12 cellular contexts compared by ENCODE assay signal in genomic region chr6:40588070-40588384, GRCh38. TPM values are rescaled to one million over a fixed set of nuclear protein-coding genes. Genes with fewer than 3 reads are reported as not detected.
DNase-seq lines count a peak whose midpoint lies in the region; ATAC-seq, FAIRE-seq and TF ChIP-seq lines count a peak whose summit lies in the region.
"Had no signal": no experiment of that assay in that cellular context is flagged by ENCODE, and none has a peak within 500 bp of the region (broad histone marks: within the 10 kb centered on the region; RNA-seq: fewer than 3 reads in every experiment).

No MANE protein-coding gene starts in this region.

- H3K9me2 ChIP-seq in GM23338 (ENCODE audit: insufficient read depth), result 0 out of 2 replicates have a peak, but pooled peaks cover 3% of the 10 kb centered on the region

- H2AFZ ChIP-seq in GM23338 (0 out of 2 replicates have a peak overlapping the region, but pooled peaks have one; percentile 84), keratinocyte (ENCODE audit: control insufficient read depth, low read length) (no peak overlapping the region)

- no peaks in the 10 kb centered on the region for H3K9me3 Mint-ChIP-seq in GM23338
- H3K9me3 Mint-ChIP-seq: activated T-helper 2 cell treated with anti-CD3 and anti-CD28 coated beads, Interferon-gamma antibody, Interleukin-2, Interleukin-4, amounts not matched to agents 10 μg/mL and 5 μg/mL and 100 μg/mL, durations not matched to agents 14 hours and 24 hours and 36 hours had no signal

- H3K4me3 Mint-ChIP-seq in GM23338, result peak overlapping the region; percentile 35; the same call in 2 of the 3 replicates

- H3K4me1 Mint-ChIP-seq in GM23338, result peaks cover 41% of the 10 kb centered on the region

- H3K27ac ChIP-seq in GM23338 (ENCODE audit: low read depth), result no peak overlapping the region
- H3K27ac ChIP-seq in SK-N-MC, result no peak overlapping the region
- no peak overlapping the region for H3K27ac ChIP-seq in keratinocyte (ENCODE audit: control insufficient read depth, insufficient read depth, low read length)
- H3K27ac ChIP-seq: HL-60, neutrophil had no signal

- no peaks in the 10 kb centered on the region for H3F3A ChIP-seq in GM23338 (replicated peaks; ENCODE audit: low read depth)

- TF ChIP-seq CTCF in GM23338 (conservative IDR thresholded peaks at IDR 0.05; ENCODE audit: low read depth in 2 of 2) (no peak), keratinocyte (optimal IDR thresholded peaks at IDR 0.05 in 1 of 3, IDR thresholded peaks at IDR 0.05 in 1 of 3, conservative IDR thresholded peaks at IDR 0.05 in 1 of 3; ENCODE audit: extremely low read depth in 1 of 3, insufficient read depth in 2 of 3, low read length in 3 of 3) (peak in 1 of 3 experiments; percentile 23)

- H3K36me3 ChIP-seq in GM23338 (ENCODE audit: insufficient read depth), result no peaks in the 10 kb centered on the region
- H3K36me3 ChIP-seq in SK-N-MC (ENCODE audit: insufficient read depth, low read length), result no peaks in the 10 kb centered on the region
- H3K36me3 ChIP-seq in keratinocyte (ENCODE audit: control insufficient read depth in 2 of 2, extremely low read depth in 1 of 2, insufficient read depth in 2 of 2, low read length in 2 of 2), result no peaks in the 10 kb centered on the region
- H3K36me3 ChIP-seq in skeletal muscle satellite cell (ENCODE audit: insufficient read depth, low read length), result no peaks in the 10 kb centered on the region
- H3K36me3 ChIP-seq: neutrophil had no signal

- no peaks in the 10 kb centered on the region for H3K9me1 ChIP-seq in keratinocyte (ENCODE audit: control insufficient read depth, extremely low read depth, insufficient read depth, low read length)

- H3K4me1 ChIP-seq in GM23338 (ENCODE audit: insufficient read depth), result peaks cover 30% of the 10 kb centered on the region
- peaks cover 4% of the 10 kb centered on the region for H3K4me1 ChIP-seq in keratinocyte (ENCODE audit: control insufficient read depth, extremely low read depth, insufficient read depth, low read length)
- H3K4me1 ChIP-seq in skeletal muscle satellite cell (ENCODE audit: control insufficient read depth, insufficient read depth, low read length), result peaks cover 4% of the 10 kb centered on the region

- H3K9me3 ChIP-seq in SK-N-MC (ENCODE audit: low read depth, low read length), result no peaks in the 10 kb centered on the region
- no peaks in the 10 kb centered on the region for H3K9me3 ChIP-seq in keratinocyte (ENCODE audit: control insufficient read depth, low read depth, low read length)
- no peaks in the 10 kb centered on the region for H3K9me3 ChIP-seq in skeletal muscle satellite cell (replicated peaks; ENCODE audit: low read length)
- H3K9me3 ChIP-seq: neutrophil had no signal

- FAIRE-seq in keratinocyte (lab: Jason Lieb, UNC), result no peak

- no peaks in the 10 kb centered on the region for H4K20me1 ChIP-seq in GM23338 (replicated peaks; ENCODE audit: insufficient read depth)
- no peaks in the 10 kb centered on the region for H4K20me1 ChIP-seq in keratinocyte (ENCODE audit: control insufficient read depth, extremely low read depth, insufficient read depth, low read length)

- no peak overlapping the region for H3K27ac Mint-ChIP-seq in GM23338
- H3K27ac Mint-ChIP-seq: activated T-helper 2 cell treated with anti-CD3 and anti-CD28 coated beads, Interferon-gamma antibody, Interleukin-2, Interleukin-4, amounts not matched to agents 10 μg/mL and 5 μg/mL and 100 μg/mL, durations not matched to agents 14 hours and 24 hours and 36 hours had no signal

- H3K79me2 ChIP-seq in GM23338 (replicated peaks; ENCODE audit: insufficient read depth), result peaks cover 16% of the 10 kb centered on the region; the same call in 1 of the 2 replicates
- H3K79me2 ChIP-seq in keratinocyte (ENCODE audit: control insufficient read depth, insufficient read depth, low read length), result no peaks in the 10 kb centered on the region

- peaks cover 21% of the 10 kb centered on the region for H3K27me3 Mint-ChIP-seq in GM23338 (ENCODE audit: insufficient read depth, low read depth, poor library complexity)

- dilution Hi-C loops in keratinocyte (cut with MboI; ENCODE audit: extremely low pct_ligation_motif_present, low sequenced_read_pairs), result no loop called here

- H3K4me3 ChIP-seq in GM23338, result peak overlapping the region; percentile 79; the same call in 1 of the 2 replicates
- H3K4me3 ChIP-seq in SK-N-MC, result peak overlapping the region; percentile 78
- peak overlapping the region in 2 of 3 experiments; percentile 8 to 32 for H3K4me3 ChIP-seq in keratinocyte (ENCODE audit: control insufficient read depth in 2 of 3, extremely low read depth in 1 of 3, insufficient read depth in 2 of 3, low read depth in 1 of 3, low read length in 3 of 3)
- peak overlapping the region; percentile 71 for H3K4me3 ChIP-seq in skeletal muscle satellite cell (ENCODE audit: low read length)

- no peak overlapping the region for H3K9ac ChIP-seq in SK-N-MC (ENCODE audit: insufficient read length)
- H3K9ac ChIP-seq in keratinocyte (ENCODE audit: control insufficient read depth, extremely low read depth, insufficient read depth, low read length), result no peak overlapping the region
- H3K9ac ChIP-seq in skeletal muscle satellite cell (ENCODE audit: low read depth, low read length), result no peak overlapping the region

- no peaks in the 10 kb centered on the region for H3K36me3 Mint-ChIP-seq in GM23338 (ENCODE audit: low read depth)

- ATAC-seq in GM23338 (no peak), HG03280 (IDR thresholded peaks at IDR 0.05; ENCODE audit: unreplicated experiment) (no peak), GM19324 (IDR thresholded peaks at IDR 0.05; ENCODE audit: low FRiP score, unreplicated experiment) (no peak)

- H3K27me3 ChIP-seq in GM23338 (ENCODE audit: insufficient read depth) (peaks cover 32% of the 10 kb centered on the region), keratinocyte (ENCODE audit: control insufficient read depth, extremely low read depth, insufficient read depth, low read length) (peaks cover 51% of the 10 kb centered on the region), skeletal muscle satellite cell (ENCODE audit: control insufficient read depth, insufficient read depth, low read length) (peaks cover 29% of the 10 kb centered on the region)

- DNase-seq in GM23338 (ENCODE audit: low spot score) (no peak), SK-N-MC (ENCODE audit: low read depth, low spot score) (no peak), keratinocyte (ENCODE audit: low read depth, low spot score) (no peak), HuH-7 (ENCODE audit: low spot score) (no peak)
- DNase-seq in NK-92 treated with Interleukin-12 subunit alpha and Interleukin-12 subunit beta, amount 100 ng/mL, for 24 hours (lab: John Stamatoyannopoulos, UW), result no peak

- H3K4me2 ChIP-seq in GM23338, result peak overlapping the region; percentile 92
- H3K4me2 ChIP-seq in keratinocyte (ENCODE audit: control insufficient read depth, extremely low read depth, insufficient read depth, low read depth, low read length), result peak overlapping the region; percentile 76
- H3K4me2 ChIP-seq in skeletal muscle satellite cell (ENCODE audit: low read length), result peak overlapping the region; percentile 95

RNA-seq across cellular contexts. Expression of gene LRFN2, which starts 0.9 kb away (rescaled TPM):
- total RNA-seq in GM23338 (2014; rRNA removed; shearing (Covaris generic)), result 2.5 and 2.6 TPM in 2 replicates
- polyA plus RNA-seq in GM23338 (2016; fragmentation: Nextera tagmentation; extraction: Ambion mirVana), result 0.29 and 0.83 TPM in 2 replicates
- not detected in 3 replicates for polyA plus RNA-seq in keratinocyte
- not detected for polyA plus RNA-seq in keratinocyte (2011; ENCODE audit: low read depth)
- polyA plus RNA-seq in keratinocyte (2011; cell fraction: cytosol; rRNA removed), result not detected in 2 replicates
- not detected in 2 replicates for polyA plus RNA-seq in keratinocyte (2011; cell fraction: nucleus; rRNA removed)
- polyA plus RNA-seq in keratinocyte (2012; ENCODE audit: low replicate concordance), result not detected in 2 replicates
- polyA minus RNA-seq in keratinocyte, result not detected in 3 replicates
- not detected for polyA minus RNA-seq in keratinocyte (2011; cell fraction: cytosol; rRNA and poly(A)+ RNA removed)
- not detected in 2 replicates for polyA minus RNA-seq in keratinocyte (2011; cell fraction: nucleus; rRNA and poly(A)+ RNA removed)
- not detected in 2 replicates for total RNA-seq in skeletal muscle satellite cell (2012; rRNA removed)
- total RNA-seq: activated T-helper 2 cell treated with anti-CD3 and anti-CD28 coated beads, Interferon-gamma antibody, Interleukin-2, Interleukin-4, amounts not matched to agents 10 μg/mL and 5 μg/mL and 100 μg/mL, durations not matched to agents 14 hours and 24 hours and 36 hours; SK-MEL-5 had no signal

Comparison
In these comparisons a context has a peak if more than half of its experiments do, and no peak if none do; other contexts are left out.
1. H3K4me3 ChIP-seq: peak in every context shown above with its lines; median percentile 79 in GM23338; 78 in SK-N-MC; 71 in skeletal muscle satellite cell; 20 in keratinocyte.